In genomic region chr20:4507288-4507719, GRCh38 we compare ENCODE assay signal across 13 cellular contexts.
DNase-seq lines count a peak whose midpoint lies in the region; TF ChIP-seq lines count a peak whose summit lies in the region.
"Had no signal": no experiment of that assay in that cellular context is flagged by ENCODE, and none has a peak within 500 bp of the region (broad histone marks: within the 10 kb centered on the region; RNA-seq: fewer than 3 reads in every experiment).

No MANE protein-coding gene starts in this region.

- H2AFZ ChIP-seq in SK-N-SH (ENCODE audit: low read depth), result no peak overlapping the region; the same call in 1 of the 2 replicates

- no peak overlapping the region for H3K27ac Mint-ChIP-seq in glutamatergic neuron (ENCODE audit: unreplicated experiment)

- H3K27me3 Mint-ChIP-seq in glutamatergic neuron (ENCODE audit: unreplicated experiment), result no peaks in the 10 kb centered on the region

- H3K4me3 ChIP-seq in SK-N-SH (ENCODE audit: low read depth in 2 of 2, low read length in 1 of 2) (no peak overlapping the region), retinal pigment epithelial cell (ENCODE audit: low read length) (no peak overlapping the region), sigmoid colon (no peak overlapping the region), prostate gland (no peak overlapping the region)
- H3K4me3 ChIP-seq: adrenal gland had no signal

- no peaks in the 10 kb centered on the region for H3K9me3 Mint-ChIP-seq in glutamatergic neuron (ENCODE audit: unreplicated experiment)

- intact Hi-C loops in sigmoid colon (cut with DNase I), result no loop called here
- intact Hi-C loops in prostate gland (cut with DNase I), result no loop called here

- no peaks in the 10 kb centered on the region for H3K79me2 ChIP-seq in SK-N-SH (ENCODE audit: insufficient read depth)

- no peak overlapping the region for H3K4me3 Mint-ChIP-seq in glutamatergic neuron (ENCODE audit: unreplicated experiment)
- H3K4me3 Mint-ChIP-seq: neural crest cell had no signal

- peak overlapping the region; percentile 28; the same call in 1 of the 2 replicates for H3K4me2 ChIP-seq in SK-N-SH

- H3K9me3 ChIP-seq in SK-N-SH, result 0 out of 2 replicates have a peak, but pooled peaks cover 6% of the 10 kb centered on the region
- H3K9me3 ChIP-seq in sigmoid colon, result no peaks in the 10 kb centered on the region
- H3K9me3 ChIP-seq in prostate gland, result no peaks in the 10 kb centered on the region
- H3K9me3 ChIP-seq: adrenal gland had no signal

- TF ChIP-seq RAD21 in SK-N-SH (IDR thresholded peaks at IDR 0.05; ENCODE audit: low read length), result no peak

- CTCF ChIA-PET in SK-N-SH (lab: Yijun Ruan, JAX), result no interaction called here

- H3K4me1 ChIP-seq in SK-N-SH (ENCODE audit: control insufficient read depth in 1 of 2, insufficient read depth in 2 of 2, low read depth in 1 of 2, low read length in 1 of 2) (peaks cover 0 to 15% of the 10 kb centered on the region in 2 experiments; a peak in 1 of 4 replicates), sigmoid colon (no peaks in the 10 kb centered on the region), prostate gland (replicated peaks) (no peaks in the 10 kb centered on the region)
- H3K4me1 ChIP-seq: adrenal gland had no signal

- DNase-seq in H4 (ENCODE audit: low spot score), result peak; percentile 19
- no peak for DNase-seq in SK-N-SH
- DNase-seq in fibroblast of peridontal ligament (ENCODE audit: extremely low read depth), result peak; percentile 82
- DNase-seq in retinal pigment epithelial cell (ENCODE audit: low read depth), result peak; percentile 67
- no peak for DNase-seq in sigmoid colon
- DNase-seq in glutamatergic neuron, result no peak
- no peak for DNase-seq in C1 segment of cervical spinal cord (lab: John Stamatoyannopoulos, UW)
- DNase-seq in prostate gland (ENCODE audit: low spot score), result no peak
- DNase-seq: adrenal gland; DND-41; NCI-H1694 treated with DMSO at 0.1 percent for 48 hours; stimulated activated naive CD4-positive, alpha-beta T cell treated with Interleukin-2 at 50 U/mL for 16 hours had no signal

- TF ChIP-seq CTCF in SK-N-SH (IDR thresholded peaks at IDR 0.05) (no peak), retinal pigment epithelial cell (conservative IDR thresholded peaks at IDR 0.05; ENCODE audit: low read depth, low read length) (no peak), sigmoid colon (IDR thresholded peaks at IDR 0.05) (no peak), glutamatergic neuron (IDR thresholded peaks at IDR 0.05; ENCODE audit: partially characterized antibody, unreplicated experiment) (no peak), prostate gland (IDR thresholded peaks at IDR 0.05) (no peak)

- no peaks in the 10 kb centered on the region for H4K20me1 ChIP-seq in SK-N-SH (ENCODE audit: insufficient read depth)

- WGBS in SK-N-SH (ENCODE audit: low lambda C conversion rate), result 11% methylated on average over 6 of the region's 6 CpGs
- 20 to 41% methylated on average over 6 of the region's 6 CpGs for WGBS in sigmoid colon, 2 donors
- WGBS in prostate gland, result 34% methylated on average over 6 of the region's 6 CpGs

- peak overlapping the region; percentile 50 for H3K9ac ChIP-seq in SK-N-SH

- TF ChIP-seq POLR2A in sigmoid colon (IDR thresholded peaks at IDR 0.05) (no peak), prostate gland (IDR thresholded peaks at IDR 0.05) (no peak)

- peaks cover 2% of the 10 kb centered on the region for H3K4me1 Mint-ChIP-seq in glutamatergic neuron (ENCODE audit: low read depth, unreplicated experiment)

- POLR2A ChIA-PET in SK-N-SH (lab: Yijun Ruan, JAX), result no interaction called here

- peaks cover 5% of the 10 kb centered on the region for H3K36me3 Mint-ChIP-seq in glutamatergic neuron (ENCODE audit: unreplicated experiment)

- H3F3A ChIP-seq in SK-N-SH (replicated peaks; ENCODE audit: insufficient read depth), result peaks cover 24% of the 10 kb centered on the region

- no peaks in the 10 kb centered on the region for H3K9me2 ChIP-seq in SK-N-SH

- peak in 1 of 2 experiments; percentile 85; a peak in 2 of 4 replicates for TF ChIP-seq EP300 in SK-N-SH (IDR thresholded peaks at IDR 0.05; ENCODE audit: borderline replicate concordance in 1 of 2, low read depth in 1 of 2, low read length in 1 of 2)
- no peak for TF ChIP-seq EP300 in sigmoid colon (IDR thresholded peaks at IDR 0.05)

- H3K27me3 ChIP-seq in SK-N-SH (ENCODE audit: insufficient read depth) (no peaks in the 10 kb centered on the region), sigmoid colon (no peaks in the 10 kb centered on the region), prostate gland (replicated peaks; ENCODE audit: insufficient read depth) (no peaks in the 10 kb centered on the region)
- H3K27me3 ChIP-seq: adrenal gland had no signal

- H3K27ac ChIP-seq in SK-N-SH (ENCODE audit: low read depth in 2 of 2, low read length in 1 of 2), result peak overlapping the region; percentile 30 to 88; a peak in 3 of 4 replicates
- H3K27ac ChIP-seq in sigmoid colon, result no peak overlapping the region
- H3K27ac ChIP-seq in prostate gland, result no peak overlapping the region
- H3K27ac ChIP-seq: adrenal gland had no signal

- H3K36me3 ChIP-seq in SK-N-SH (replicated peaks in 1 of 2; ENCODE audit: control insufficient read depth in 1 of 2, insufficient read depth in 2 of 2, low read length in 1 of 2) (no peaks in the 10 kb centered on the region), sigmoid colon (no peaks in the 10 kb centered on the region), prostate gland (no peaks in the 10 kb centered on the region)
- H3K36me3 ChIP-seq: adrenal gland had no signal

TF ChIP-seq in SK-N-SH, 30 proteins besides CTCF, POLR2A, EP300 and RAD21 (continues in another document):
- no peak for TF ChIP-seq GATA2 (CRISPR knock-in tag; IDR thresholded peaks at IDR 0.05)
- no peak for TF ChIP-seq FOXJ3 (CRISPR knock-in tag; IDR thresholded peaks at IDR 0.05)
- TF ChIP-seq TEAD4 (IDR thresholded peaks at IDR 0.05; ENCODE audit: borderline replicate concordance, insufficient read depth), result peak; percentile 18; the same call in 1 of the 2 replicates
- TF ChIP-seq FOSL2 (IDR thresholded peaks at IDR 0.05; ENCODE audit: borderline replicate concordance, low read depth), result peak; percentile 64; the same call in 1 of the 2 replicates
- no peak for TF ChIP-seq USF1 (IDR thresholded peaks at IDR 0.05; ENCODE audit: borderline replicate concordance, low read depth)
- TF ChIP-seq RCOR1 (IDR thresholded peaks at IDR 0.05; ENCODE audit: low read length), result no peak
- no peak for TF ChIP-seq CHD2 (IDR thresholded peaks at IDR 0.05; ENCODE audit: low read length, partially characterized antibody)
- TF ChIP-seq, protein P1, sequence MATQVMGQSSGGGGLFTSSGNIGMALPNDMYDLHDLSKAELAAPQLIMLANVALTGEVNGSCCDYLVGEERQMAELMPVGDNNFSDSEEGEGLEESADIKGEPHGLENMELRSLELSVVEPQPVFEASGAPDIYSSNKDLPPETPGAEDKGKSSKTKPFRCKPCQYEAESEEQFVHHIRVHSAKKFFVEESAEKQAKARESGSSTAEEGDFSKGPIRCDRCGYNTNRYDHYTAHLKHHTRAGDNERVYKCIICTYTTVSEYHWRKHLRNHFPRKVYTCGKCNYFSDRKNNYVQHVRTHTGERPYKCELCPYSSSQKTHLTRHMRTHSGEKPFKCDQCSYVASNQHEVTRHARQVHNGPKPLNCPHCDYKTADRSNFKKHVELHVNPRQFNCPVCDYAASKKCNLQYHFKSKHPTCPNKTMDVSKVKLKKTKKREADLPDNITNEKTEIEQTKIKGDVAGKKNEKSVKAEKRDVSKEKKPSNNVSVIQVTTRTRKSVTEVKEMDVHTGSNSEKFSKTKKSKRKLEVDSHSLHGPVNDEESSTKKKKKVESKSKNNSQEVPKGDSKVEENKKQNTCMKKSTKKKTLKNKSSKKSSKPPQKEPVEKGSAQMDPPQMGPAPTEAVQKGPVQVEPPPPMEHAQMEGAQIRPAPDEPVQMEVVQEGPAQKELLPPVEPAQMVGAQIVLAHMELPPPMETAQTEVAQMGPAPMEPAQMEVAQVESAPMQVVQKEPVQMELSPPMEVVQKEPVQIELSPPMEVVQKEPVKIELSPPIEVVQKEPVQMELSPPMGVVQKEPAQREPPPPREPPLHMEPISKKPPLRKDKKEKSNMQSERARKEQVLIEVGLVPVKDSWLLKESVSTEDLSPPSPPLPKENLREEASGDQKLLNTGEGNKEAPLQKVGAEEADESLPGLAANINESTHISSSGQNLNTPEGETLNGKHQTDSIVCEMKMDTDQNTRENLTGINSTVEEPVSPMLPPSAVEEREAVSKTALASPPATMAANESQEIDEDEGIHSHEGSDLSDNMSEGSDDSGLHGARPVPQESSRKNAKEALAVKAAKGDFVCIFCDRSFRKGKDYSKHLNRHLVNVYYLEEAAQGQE (IDR thresholded peaks at IDR 0.05; ENCODE audit: low read depth, low read length), result no peak
- no peak for TF ChIP-seq NRF1 (IDR thresholded peaks at IDR 0.05; ENCODE audit: low read depth, low read length)
- peak; percentile 59 for TF ChIP-seq TCF12 (IDR thresholded peaks at IDR 0.05)
- TF ChIP-seq MXI1 (IDR thresholded peaks at IDR 0.05; ENCODE audit: low read depth, low read length), result no peak
- TF ChIP-seq NFIC (IDR thresholded peaks at IDR 0.05; ENCODE audit: borderline replicate concordance), result no peak
- TF ChIP-seq POLR2AphosphoS5 (IDR thresholded peaks at IDR 0.05; ENCODE audit: low read depth, low read length), result peak; percentile 44; the same call in 1 of the 2 replicates
- TF ChIP-seq FOXM1 (IDR thresholded peaks at IDR 0.05; ENCODE audit: low read depth), result 0 out of 2 replicates have a peak, but pooled peaks have one; percentile 57
- no peak for TF ChIP-seq TAF1 (IDR thresholded peaks at IDR 0.05; ENCODE audit: borderline replicate concordance, low read depth, low read length)
- TF ChIP-seq MEF2A (IDR thresholded peaks at IDR 0.05; ENCODE audit: borderline replicate concordance, low read depth), result peak; percentile 82
- no peak for TF ChIP-seq IRF3 (IDR thresholded peaks at IDR 0.05; ENCODE audit: low read depth, low read length)
- TF ChIP-seq YY1 (IDR thresholded peaks at IDR 0.05; ENCODE audit: low read depth), result no peak

Comparison
In these comparisons a context has a peak if more than half of its experiments do, and no peak if none do; other contexts are left out.
1. DNase-seq: peak in H4 (single experiment), fibroblast of peridontal ligament (single experiment) and retinal pigment epithelial cell (single experiment); none in SK-N-SH (single experiment), sigmoid colon (single experiment), glutamatergic neuron (single experiment), C1 segment of cervical spinal cord (0 of 14) and prostate gland (single experiment).
2. H3K27ac ChIP-seq: peak in SK-N-SH (2 of 2); none in sigmoid colon (0 of 4) and prostate gland (0 of 2).